21 cellular contexts compared by ENCODE assay signal in the genomic region with DNA sequence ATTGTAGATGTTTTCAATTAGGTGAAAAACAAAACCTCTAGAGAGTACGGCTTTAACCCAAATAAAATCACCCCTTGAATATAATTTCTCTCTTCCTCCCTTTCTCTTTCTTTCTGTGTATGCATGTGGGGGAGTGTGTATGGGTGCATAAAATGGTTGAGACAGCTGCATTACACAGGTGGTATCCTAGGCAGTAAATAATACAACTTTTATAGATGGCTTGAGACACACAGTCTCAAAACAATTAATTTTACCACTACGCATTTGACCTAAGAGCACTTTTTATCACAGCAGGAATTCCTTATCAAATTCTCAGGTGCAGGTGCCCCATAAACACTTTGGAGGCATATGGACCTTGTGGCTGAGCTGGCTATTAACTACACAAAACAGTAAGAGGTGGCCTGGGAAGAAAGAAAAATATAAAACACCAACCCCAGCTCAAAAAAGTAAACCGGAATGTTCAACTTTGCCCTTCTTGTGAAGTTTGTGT.
A peak's percentile ranks its signal among the peaks of the same experiment; 100 is the strongest.
DNase-seq lines count a peak whose midpoint lies in the region; FAIRE-seq and TF ChIP-seq lines count a peak whose summit lies in the region.
"Had no signal": no experiment of that assay in that cellular context is flagged by ENCODE, and none has a peak within 500 bp of the region (broad histone marks: within the 10 kb centered on the region; RNA-seq: fewer than 3 reads in every experiment).

No MANE protein-coding gene starts in this region.

- FAIRE-seq in frontal cortex (lab: Jason Lieb, UNC), result no peak
- FAIRE-seq: D721Med, HepG2 had no signal

- H3K4me3 Mint-ChIP-seq in mesothelial cell of epicardium, result no peak overlapping the region
- H3K4me3 Mint-ChIP-seq: B cell; CD8-positive, alpha-beta T cell; H9; T-cell had no signal

- peaks cover 8% of the 10 kb centered on the region for H3K9me3 Mint-ChIP-seq in mesothelial cell of epicardium
- H3K9me3 Mint-ChIP-seq: CD8-positive, alpha-beta T cell; H9; T-cell had no signal

- intact Hi-C loops in posterior vena cava (cut with DNase I), result no loop called here

- CTCF ChIA-PET in HEK293 (lab: Yijun Ruan, JAX), result interaction anchor here (0.7 kb wide), 1 partner anchor 1380 kb away, joined by 4 read pairs; no protein-coding TSS in a partner anchor

- DNase-seq in DMS 273 treated with DMSO at 0.1 percent for 48 hours (lab: John Stamatoyannopoulos, UW), result peak; percentile 9
- DNase-seq in NCI-H2107 treated with DMSO at 0.1 percent for 48 hours (lab: John Stamatoyannopoulos, UW; ENCODE audit: unreplicated experiment), result peak; percentile 89
- DNase-seq in mesothelial cell of epicardium (ENCODE audit: low spot score in 2 of 2, unreplicated experiment in 2 of 2), result no peak
- DNase-seq in frontal cortex (ENCODE audit: low spot score in 2 of 2), result no peak
- no peak for DNase-seq in posterior vena cava (ENCODE audit: low spot score)
- no peak for DNase-seq in activated CD8-positive, alpha-beta memory T cell treated with anti-CD3 and anti-CD28 coated beads, Interleukin-2, amount 50 U/mL, for 48 hours
- DNase-seq in OCI-M2 (lab: John Stamatoyannopoulos, UW; ENCODE audit: unreplicated experiment), result no peak
- DNase-seq: ACHN; CD8-positive, alpha-beta T cell; EL; H9; NCI-H1694 treated with DMSO at 0.1 percent for 48 hours; NCI-H2227 treated with DMSO at 0.1 percent for 48 hours; NCI-H524 treated with DMSO at 0.1 percent for 48 hours; T-cell had no signal

- H3K36me3 Mint-ChIP-seq in mesothelial cell of epicardium, result no peaks in the 10 kb centered on the region
- H3K36me3 Mint-ChIP-seq: CD8-positive, alpha-beta T cell; T-cell had no signal

- no peak overlapping the region for H3K27ac ChIP-seq in HEK293 (ENCODE audit: extremely low read depth, low read depth, low read length)
- H3K27ac ChIP-seq: KMS-11, SK-N-MC had no signal

- H3K9me3 ChIP-seq in HEK293 (ENCODE audit: control insufficient read depth, insufficient read depth, low read depth, low read length), result no peaks in the 10 kb centered on the region

- no peaks in the 10 kb centered on the region for H3K36me3 ChIP-seq in HEK293 (ENCODE audit: control insufficient read depth in 2 of 2, insufficient read depth in 1 of 2, low read length in 2 of 2)

- H3K4me1 ChIP-seq in HEK293 (ENCODE audit: control insufficient read depth, insufficient read depth, low read length), result peaks cover 11% of the 10 kb centered on the region

- H3K27ac Mint-ChIP-seq in mesothelial cell of epicardium, result peak overlapping the region; percentile 22
- H3K27ac Mint-ChIP-seq: B cell; CD8-positive, alpha-beta T cell; H9; T-cell had no signal

- no peak for TF ChIP-seq CTCF in HEK293 (tag by site-specific recombination; IDR thresholded peaks at IDR 0.05)
- TF ChIP-seq CTCF in mesothelial cell of epicardium (IDR thresholded peaks at IDR 0.05; ENCODE audit: unreplicated experiment), result no peak

- POLR2A ChIA-PET in HEK293 (lab: Yijun Ruan, JAX), result no interaction called here

- H3K4me3 ChIP-seq in HEK293 (ENCODE audit: low read depth, low read length), result no peak overlapping the region
- H3K4me3 ChIP-seq: SK-N-MC had no signal

- peaks cover 27% of the 10 kb centered on the region for H3K27me3 Mint-ChIP-seq in mesothelial cell of epicardium (ENCODE audit: low read depth)

- H3K4me1 Mint-ChIP-seq in mesothelial cell of epicardium, result peaks cover 15% of the 10 kb centered on the region
- H3K4me1 Mint-ChIP-seq: B cell, H9, T-cell had no signal

TF ChIP-seq in HEK293, 187 proteins besides CTCF, POLR2A, EP300 and RAD21:
- TF ChIP-seq, protein P1, sequence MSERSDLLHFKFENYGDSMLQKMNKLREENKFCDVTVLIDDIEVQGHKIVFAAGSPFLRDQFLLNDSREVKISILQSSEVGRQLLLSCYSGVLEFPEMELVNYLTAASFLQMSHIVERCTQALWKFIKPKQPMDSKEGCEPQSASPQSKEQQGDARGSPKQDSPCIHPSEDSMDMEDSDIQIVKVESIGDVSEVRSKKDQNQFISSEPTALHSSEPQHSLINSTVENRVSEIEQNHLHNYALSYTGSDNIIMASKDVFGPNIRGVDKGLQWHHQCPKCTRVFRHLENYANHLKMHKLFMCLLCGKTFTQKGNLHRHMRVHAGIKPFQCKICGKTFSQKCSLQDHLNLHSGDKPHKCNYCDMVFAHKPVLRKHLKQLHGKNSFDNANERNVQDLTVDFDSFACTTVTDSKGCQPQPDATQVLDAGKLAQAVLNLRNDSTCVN (tag by site-specific recombination; optimal IDR thresholded peaks at IDR 0.05), result no peak
- TF ChIP-seq FEZF1 (tag by site-specific recombination; IDR thresholded peaks at IDR 0.05), result peak; percentile 38; the same call in 1 of the 2 replicates
- 0 out of 2 replicates have a peak, but pooled peaks have one; percentile 29 for TF ChIP-seq ZNF843 (tag by site-specific recombination; IDR thresholded peaks at IDR 0.05)
- TF ChIP-seq ZNF623 (tag by site-specific recombination; IDR thresholded peaks at IDR 0.05), result no peak
- TF ChIP-seq, protein P2, sequence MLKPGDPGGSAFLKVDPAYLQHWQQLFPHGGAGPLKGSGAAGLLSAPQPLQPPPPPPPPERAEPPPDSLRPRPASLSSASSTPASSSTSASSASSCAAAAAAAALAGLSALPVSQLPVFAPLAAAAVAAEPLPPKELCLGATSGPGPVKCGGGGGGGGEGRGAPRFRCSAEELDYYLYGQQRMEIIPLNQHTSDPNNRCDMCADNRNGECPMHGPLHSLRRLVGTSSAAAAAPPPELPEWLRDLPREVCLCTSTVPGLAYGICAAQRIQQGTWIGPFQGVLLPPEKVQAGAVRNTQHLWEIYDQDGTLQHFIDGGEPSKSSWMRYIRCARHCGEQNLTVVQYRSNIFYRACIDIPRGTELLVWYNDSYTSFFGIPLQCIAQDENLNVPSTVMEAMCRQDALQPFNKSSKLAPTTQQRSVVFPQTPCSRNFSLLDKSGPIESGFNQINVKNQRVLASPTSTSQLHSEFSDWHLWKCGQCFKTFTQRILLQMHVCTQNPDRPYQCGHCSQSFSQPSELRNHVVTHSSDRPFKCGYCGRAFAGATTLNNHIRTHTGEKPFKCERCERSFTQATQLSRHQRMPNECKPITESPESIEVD (tag by site-specific recombination; IDR thresholded peaks at IDR 0.05), result peak; percentile 86
- no peak for TF ChIP-seq PRDM2 (tag by site-specific recombination; IDR thresholded peaks at IDR 0.05; ENCODE audit: borderline replicate concordance)
- TF ChIP-seq ZXDB (tag by site-specific recombination; IDR thresholded peaks at IDR 0.05), result 0 out of 2 replicates have a peak, but pooled peaks have one; percentile 16
- TF ChIP-seq KLF10 (tag by site-specific recombination; IDR thresholded peaks at IDR 0.05), result no peak
- TF ChIP-seq WT1 (tag by site-specific recombination; IDR thresholded peaks at IDR 0.05), result peak; percentile 53; the same call in 1 of the 2 replicates
TF ChIP-seq in HEK293: peak in this region for 5.

Comparison
In these comparisons a context has a peak if more than half of its experiments do, and no peak if none do; other contexts are left out.
1. DNase-seq: peak in DMS 273 treated with DMSO at 0.1 percent for 48 hours (single experiment) and NCI-H2107 treated with DMSO at 0.1 percent for 48 hours (single experiment); none in mesothelial cell of epicardium (0 of 2), frontal cortex (0 of 2), posterior vena cava (single experiment), activated CD8-positive, alpha-beta memory T cell treated with anti-CD3 and anti-CD28 coated beads, Interleukin-2, amount 50 U/mL, for 48 hours (single experiment) and OCI-M2 (single experiment).